ENCODE assay signal across 9 cellular contexts in genomic region chr2:194214192-194214591, GRCh38.
"Had no signal": no experiment of that assay in that cellular context is flagged by ENCODE, and none has a peak within 500 bp of the region (broad histone marks: within the 10 kb centered on the region; RNA-seq: fewer than 3 reads in every experiment).

No MANE protein-coding gene starts in this region.

- H3K9me3 ChIP-seq: HAP-1 had no signal

- ATAC-seq: GM23338, HCT116 had no signal

- H3K4me3 Mint-ChIP-seq: GM23338, H9, HFFc6 had no signal

- H3K9me3 Mint-ChIP-seq: GM23338, H9 had no signal

- H3K9ac ChIP-seq: GM23248 had no signal

- H3K4me1 Mint-ChIP-seq: GM23338 had no signal

- H3K36me3 ChIP-seq: HAP-1 had no signal

- H3K27ac ChIP-seq: GM23248 had no signal

- H3K4me3 ChIP-seq: GM23248, GM23338, HAP-1 had no signal

- H3K27ac Mint-ChIP-seq: GM23338, H9, HFFc6 had no signal

- DNase-seq: GM23248, GOT3, H7, H9, HCEC 1CT, HFFc6 had no signal
